In the genomic region with DNA sequence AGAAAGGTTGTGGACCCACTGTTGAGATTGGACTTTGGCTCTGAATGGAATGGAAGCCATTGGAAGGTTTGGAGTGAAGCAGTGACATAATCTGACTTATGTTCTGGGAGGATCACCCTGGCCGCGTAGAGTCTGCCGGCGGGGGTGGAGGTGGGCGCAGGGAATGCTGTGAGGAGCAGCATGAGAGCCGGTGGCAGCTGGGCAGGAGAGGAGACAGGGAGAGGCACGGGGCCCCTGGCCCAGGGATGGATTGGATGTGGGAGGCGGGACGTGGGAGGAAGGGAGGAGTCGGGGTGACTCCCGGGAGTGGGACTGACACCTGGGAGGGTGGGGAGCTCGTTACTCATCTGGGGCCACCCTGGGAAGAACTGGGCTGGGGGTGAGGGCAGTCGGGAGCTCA, we compare ENCODE assay signal across 21 cellular contexts. TPM values are rescaled to one million over a fixed set of nuclear protein-coding genes. Genes with fewer than 3 reads are reported as not detected.
DNase-seq lines count a peak whose midpoint lies in the region; ATAC-seq, FAIRE-seq and TF ChIP-seq lines count a peak whose summit lies in the region.
"Had no signal": no experiment of that assay in that cellular context is flagged by ENCODE, and none has a peak within 500 bp of the region (broad histone marks: within the 10 kb centered on the region; RNA-seq: fewer than 3 reads in every experiment).

No MANE protein-coding gene starts in this region.

- peak; percentile 20 for DNase-seq in NCI-H2227 (lab: John Stamatoyannopoulos, UW; ENCODE audit: unreplicated experiment)
- DNase-seq in NCI-H2227 treated with DMSO at 0.1 percent for 48 hours (lab: John Stamatoyannopoulos, UW): no peak
- DNase-seq in stimulated activated naive CD8-positive, alpha-beta T cell treated with anti-CD3 and anti-CD28 coated beads, Interleukin-15, Interleukin-2, amounts not matched to agents 100 U/mL and 50 U/mL, for 24 hours: no peak
- DNase-seq in H1 (ENCODE audit: low read depth in 1 of 2, low spot score in 2 of 2): no peak
- no peak for DNase-seq in testis
- DNase-seq in NCI-H2081 treated with DMSO at 0.1 percent for 48 hours (lab: John Stamatoyannopoulos, UW): no peak
- DNase-seq: 8988T; activated naive CD4-positive, alpha-beta T cell treated with Interleukin-2 at 50 U/mL for 16 hours; colonic mucosa; NCI-H1105; NCI-H2171; PC-9; SJCRH30; stomach; T-helper 9 cell; upper lobe of left lung had no signal

- no peak overlapping the region for H2BK120ac ChIP-seq in H1 (replicated peaks; ENCODE audit: low read depth, low read length)

- H3K36me3 ChIP-seq in H1 (ENCODE audit: control insufficient read depth in 2 of 4, insufficient read depth in 4 of 4, low read length in 3 of 4): no peaks in the 10 kb centered on the region
- no peaks in the 10 kb centered on the region for H3K36me3 ChIP-seq in testis (ENCODE audit: low read depth, missing control alignments)
- H3K36me3 ChIP-seq: colonic mucosa, SJCRH30 had no signal

- CTCF ChIA-PET in H1 (lab: Charles Lee; ENCODE audit: partially characterized antibody): interaction anchor here (0.6 to 4.3 kb wide), 21 partner anchors 9 to 1915 kb away, joined by 3 to 32 read pairs (median 8); a partner anchor contains a TSS

- no peak overlapping the region for H2BK15ac ChIP-seq in H1 (ENCODE audit: low read length)

- H3K4me3 Mint-ChIP-seq in stimulated activated naive CD8-positive, alpha-beta T cell treated with anti-CD3 and anti-CD28 coated beads, Interleukin-15, Interleukin-2, amounts not matched to agents 100 ng/mL and 50 ng/mL, for 24 hours: no peak overlapping the region
- H3K4me3 Mint-ChIP-seq: GM23338 had no signal

- H2BK20ac ChIP-seq in H1 (ENCODE audit: low read length): no peak overlapping the region

- FAIRE-seq in H1 (lab: Jason Lieb, UNC): no peak

- H3K79me1 ChIP-seq in H1 (ENCODE audit: low read depth, low read length): peaks cover 3% of the 10 kb centered on the region; the same call in 1 of the 2 replicates

- H3K79me2 ChIP-seq in H1 (ENCODE audit: control insufficient read depth in 1 of 2, insufficient read depth in 2 of 2, low read length in 2 of 2): no peaks in the 10 kb centered on the region

- H3K9me3 Mint-ChIP-seq in stimulated activated naive CD8-positive, alpha-beta T cell treated with anti-CD3 and anti-CD28 coated beads, Interleukin-15, Interleukin-2, amounts not matched to agents 100 ng/mL and 50 ng/mL, for 24 hours: no peaks in the 10 kb centered on the region
- H3K9me3 Mint-ChIP-seq: brain, GM23338 had no signal

- peaks cover 12% of the 10 kb centered on the region; the same call in 1 of the 2 replicates for H3K23me2 ChIP-seq in H1 (ENCODE audit: low read depth, low read length)

- no peak overlapping the region for H3K4me3 ChIP-seq in H1 (ENCODE audit: extremely low read depth in 1 of 4, insufficient read depth in 2 of 4, low read depth in 3 of 4, low read length in 4 of 4)
- H3K4me3 ChIP-seq in testis: no peak overlapping the region
- H3K4me3 ChIP-seq: colonic mucosa, GM23338, lung, PC-9, SJCRH30, stomach, upper lobe of left lung had no signal

- H4K8ac ChIP-seq in H1 (ENCODE audit: extremely low read depth, insufficient read depth, low read length): no peak overlapping the region; the same call in 1 of the 2 replicates

- no peak overlapping the region for H3K9ac ChIP-seq in H1 (replicated peaks in 1 of 4; ENCODE audit: extremely low read depth in 1 of 4, low read depth in 3 of 4, low read length in 3 of 4)

- H3K27ac ChIP-seq in H1 (ENCODE audit: low read depth, low read length) (no peak overlapping the region), testis (no peak overlapping the region)
- H3K27ac ChIP-seq: colonic mucosa, PC-9, SJCRH30, stomach, upper lobe of left lung had no signal

- H2AFZ ChIP-seq in H1 (ENCODE audit: low read length): no peak overlapping the region
- H2AFZ ChIP-seq: PC-9 had no signal

- H3K56ac ChIP-seq in H1 (replicated peaks; ENCODE audit: insufficient read length, low read depth, low read length): no peak overlapping the region

- TF ChIP-seq RAD21 in H1 (IDR thresholded peaks at IDR 0.05 in 1 of 2, conservative IDR thresholded peaks at IDR 0.05 in 1 of 2; ENCODE audit: low read depth in 2 of 2, low read length in 2 of 2): no peak

- 93% methylated on average over 13 of the region's 13 CpGs; no CpG with 5 or more reads in 1 of the 2 experiments for WGBS in H1 (ENCODE audit: extremely low coverage in 1 of 2, insufficient coverage in 1 of 2, insufficient read length in 1 of 2, insufficient replicate concordance in 2 of 2, low coverage in 1 of 2, low lambda C conversion rate in 2 of 2, missing lambda C conversion rate in 1 of 2), 2 experiments
- 62 to 78% methylated on average over 13 of the region's 13 CpGs for WGBS in testis, 2 donors

- H3K4me1 ChIP-seq in H1 (replicated peaks in 1 of 4; ENCODE audit: control insufficient read depth in 3 of 4, insufficient read depth in 4 of 4, low read length in 3 of 4) (peaks cover 0 to 13% (median 7%) of the 10 kb centered on the region in 4 experiments; a peak in 5 of 7 replicates), testis (peaks cover 6% of the 10 kb centered on the region)
- H3K4me1 ChIP-seq: colonic mucosa, SJCRH30 had no signal

- TF ChIP-seq POLR2A in H1 (IDR thresholded peaks at IDR 0.05; ENCODE audit: control extremely low read depth in 1 of 2, low read depth in 2 of 2, low read length in 2 of 2) (no peak), testis (IDR thresholded peaks at IDR 0.05) (no peak)

- no peak overlapping the region for H3K4ac ChIP-seq in H1 (replicated peaks; ENCODE audit: insufficient read length, low read depth, low read length)

- H3K36me3 Mint-ChIP-seq in stimulated activated naive CD8-positive, alpha-beta T cell treated with anti-CD3 and anti-CD28 coated beads, Interleukin-15, Interleukin-2, amounts not matched to agents 100 ng/mL and 50 ng/mL, for 24 hours (ENCODE audit: low read depth): peaks cover 55% of the 10 kb centered on the region
- H3K36me3 Mint-ChIP-seq: brain had no signal

- H2BK12ac ChIP-seq in H1 (ENCODE audit: low read depth, low read length): no peak overlapping the region

- intact Hi-C loops in testis (cut with DNase I; ENCODE audit: low total_unique reads): no loop called here

- H3K27ac Mint-ChIP-seq in stimulated activated naive CD8-positive, alpha-beta T cell treated with anti-CD3 and anti-CD28 coated beads, Interleukin-15, Interleukin-2, amounts not matched to agents 100 ng/mL and 50 ng/mL, for 24 hours: peak overlapping the region; percentile 79
- H3K27ac Mint-ChIP-seq: GM23338 had no signal

- 0 out of 2 replicates have a peak overlapping the region, but pooled peaks have one; percentile 22 for H2BK5ac ChIP-seq in H1 (ENCODE audit: low read depth, low read length)

- H3K23ac ChIP-seq in H1 (ENCODE audit: insufficient read length): no peak overlapping the region

- peaks cover 0 to 9% of the 10 kb centered on the region in 2 experiments for H4K20me1 ChIP-seq in H1 (replicated peaks in 1 of 2; ENCODE audit: control insufficient read depth in 1 of 2, insufficient read depth in 2 of 2, low read length in 2 of 2)

- H3K27me3 Mint-ChIP-seq in stimulated activated naive CD8-positive, alpha-beta T cell treated with anti-CD3 and anti-CD28 coated beads, Interleukin-15, Interleukin-2, amounts not matched to agents 100 ng/mL and 50 ng/mL, for 24 hours: no peaks in the 10 kb centered on the region

- no peak for TF ChIP-seq CTCF in H1 (IDR thresholded peaks at IDR 0.05; ENCODE audit: control extremely low read depth in 1 of 3, insufficient read depth in 1 of 3, low read depth in 1 of 3, low read length in 3 of 3)
- TF ChIP-seq CTCF in testis (IDR thresholded peaks at IDR 0.05): no peak

- no peak overlapping the region for H3K18ac ChIP-seq in H1 (ENCODE audit: extremely low read depth, low read length)

- no peak overlapping the region for H3K14ac ChIP-seq in H1 (ENCODE audit: insufficient read length)

- no peak overlapping the region for H2AK5ac ChIP-seq in H1 (ENCODE audit: low read depth, low read length)

- POLR2A ChIA-PET in H1 (lab: Charles Lee; ENCODE audit: partially characterized antibody): no interaction called here

- H3K9me3 ChIP-seq in H1 (ENCODE audit: insufficient read depth in 2 of 2, low read depth in 1 of 2, low read length in 1 of 2): no peaks in the 10 kb centered on the region
- no peaks in the 10 kb centered on the region for H3K9me3 ChIP-seq in testis
- H3K9me3 ChIP-seq: colonic mucosa, SJCRH30, stomach, upper lobe of left lung had no signal

- no peak for ATAC-seq in stimulated activated naive CD8-positive, alpha-beta T cell treated with anti-CD3 and anti-CD28 coated beads, Interleukin-15, Interleukin-2, amounts not matched to agents 100 U/mL and 50 U/mL, for 24 hours
- ATAC-seq in GM19397 (IDR thresholded peaks at IDR 0.05; ENCODE audit: unreplicated experiment): no peak

- no peak for TF ChIP-seq EP300 in H1 (IDR thresholded peaks at IDR 0.05; ENCODE audit: borderline replicate concordance in 1 of 2, low read depth in 2 of 2, low read length in 2 of 2)

- H3K4me2 ChIP-seq in H1 (ENCODE audit: insufficient read depth in 1 of 2, low read depth in 2 of 2, low read length in 2 of 2): no peak overlapping the region
- H3K4me2 ChIP-seq: PC-9 had no signal

- peaks cover 71% of the 10 kb centered on the region for H3K4me1 Mint-ChIP-seq in stimulated activated naive CD8-positive, alpha-beta T cell treated with anti-CD3 and anti-CD28 coated beads, Interleukin-15, Interleukin-2, amounts not matched to agents 100 ng/mL and 50 ng/mL, for 24 hours (ENCODE audit: low read depth)

- no peak overlapping the region for H4K5ac ChIP-seq in H1 (ENCODE audit: insufficient read length, low read depth, low read length)

- peaks cover 0 to 5% (median 2%) of the 10 kb centered on the region in 4 experiments; a peak in 4 of 7 replicates for H3K27me3 ChIP-seq in H1 (replicated peaks in 1 of 4; ENCODE audit: control insufficient read depth in 3 of 4, extremely low read depth in 1 of 4, insufficient read depth in 3 of 4, low read length in 3 of 4)
- no peaks in the 10 kb centered on the region for H3K27me3 ChIP-seq in testis
- H3K27me3 ChIP-seq: colonic mucosa, upper lobe of left lung had no signal

- no peak overlapping the region for H4K91ac ChIP-seq in H1 (replicated peaks; ENCODE audit: insufficient read length, low read length)

RNA-seq across cellular contexts. Expression of a gene that starts 10.4 kb away (rescaled TPM):
- total RNA-seq in H1 (2021; fragmentation: NEBNext Ultra II Directional; extraction: Animal tissue kit (Norgen Biotek cat#: 25700)): 7.0 and 7.1 TPM in 2 replicates
- polyA plus RNA-seq in H1 (2011; rRNA removed) (4.5 and 6.2 TPM in 2 replicates), testis (ENCODE audit: insufficient read depth, low read depth, low replicate concordance) (9.8 TPM)
- polyA plus RNA-seq in H1 (2011; cell fraction: cytosol; rRNA removed): 5.9 TPM
- polyA plus RNA-seq in H1 (2011; cell fraction: nucleus; rRNA removed): 19.4 TPM
- 7.0 to 8.9 TPM (median 7.3 TPM) in 4 replicates for polyA plus RNA-seq in H1 (2012, experiment 1 of 2)
- polyA plus RNA-seq in H1 (2012, experiment 2 of 2): 5.2 TPM
- 2.9 TPM for polyA plus RNA-seq in H1 (2013, experiment 1 of 2)
- polyA plus RNA-seq in H1 (2013, experiment 2 of 2): 2.9 TPM
- 3.6 and 4.9 TPM in 2 replicates for polyA minus RNA-seq in H1 (2011; rRNA and poly(A)+ RNA removed)
- polyA minus RNA-seq in H1 (2011; cell fraction: cytosol; rRNA and poly(A)+ RNA removed): 5.2 TPM
- 6.5 TPM for polyA minus RNA-seq in H1 (2011; cell fraction: nucleus; rRNA and poly(A)+ RNA removed)
- total RNA-seq in testis: 1 to 10 TPM; 9.0 to 9.3 TPM

RNA-seq across cellular contexts. Expression of a gene that starts 43.0 kb away (rescaled TPM):
- total RNA-seq in H1 (2021; fragmentation: NEBNext Ultra II Directional; extraction: Animal tissue kit (Norgen Biotek cat#: 25700)): 13.6 and 14.0 TPM in 2 replicates
- polyA plus RNA-seq in H1 (2011; rRNA removed): 5.8 and 10.3 TPM in 2 replicates
- polyA plus RNA-seq in H1 (2011; cell fraction: cytosol; rRNA removed): 7.2 TPM
- 37.6 TPM for polyA plus RNA-seq in H1 (2011; cell fraction: nucleus; rRNA removed)
- 8.5 to 11.5 TPM (median 11.0 TPM) in 4 replicates for polyA plus RNA-seq in H1 (2012, experiment 1 of 2)
- 5.8 TPM for polyA plus RNA-seq in H1 (2012, experiment 2 of 2)
- 4.3 TPM for polyA plus RNA-seq in H1 (2013, experiment 1 of 2)
- polyA plus RNA-seq in H1 (2013, experiment 2 of 2): 3.9 TPM
- 8.3 and 8.4 TPM in 2 replicates for polyA minus RNA-seq in H1 (2011; rRNA and poly(A)+ RNA removed)
- polyA minus RNA-seq in H1 (2011; cell fraction: cytosol; rRNA and poly(A)+ RNA removed): 8.1 TPM
- polyA minus RNA-seq in H1 (2011; cell fraction: nucleus; rRNA and poly(A)+ RNA removed): 17.8 TPM
- 10 to 100 TPM; 49.4 to 65.9 TPM for total RNA-seq in testis
- polyA plus RNA-seq in testis (ENCODE audit: insufficient read depth, low read depth, low replicate concordance): 26.3 TPM
